ENCODE assay signal across 13 cellular contexts in the genomic region with DNA sequence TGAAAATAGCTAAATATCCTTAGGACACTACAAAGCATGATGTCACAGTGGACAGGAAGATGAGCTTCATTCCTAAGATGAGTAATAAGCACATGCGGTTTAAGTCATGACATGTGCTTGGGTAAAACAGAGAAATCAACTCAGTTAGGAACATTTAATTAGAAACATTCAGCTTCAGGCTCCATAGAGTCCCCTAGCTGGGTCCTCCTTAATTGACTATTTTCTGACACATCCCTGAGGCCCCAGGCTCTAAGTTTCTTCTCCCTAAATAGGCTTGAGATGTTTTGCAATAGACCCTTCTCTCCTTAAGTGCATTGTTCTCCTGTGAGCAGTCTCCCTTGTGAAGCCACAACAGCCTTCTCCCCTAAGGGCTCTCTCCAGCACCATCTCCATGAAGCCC.
DNase-seq lines count a peak whose midpoint lies in the region; ATAC-seq, FAIRE-seq and TF ChIP-seq lines count a peak whose summit lies in the region.
"Had no signal": no experiment of that assay in that cellular context is flagged by ENCODE, and none has a peak within 500 bp of the region (broad histone marks: within the 10 kb centered on the region; RNA-seq: fewer than 3 reads in every experiment).

No MANE protein-coding gene starts in this region.

- WGBS in K562 (ENCODE audit: insufficient coverage, low coverage, missing lambda C conversion rate) = 14% methylated on average over 1 of the region's 1 CpG
- 79 to 100% methylated on average over 1 of the region's 1 CpG for whole genome bisulfite sequencing in gastroesophageal sphincter (ENCODE audit: low coverage in 1 of 2), 2 donors
- 87 to 88% methylated on average over 1 of the region's 1 CpG for WGBS in body of pancreas, 2 donors

- H2AFZ ChIP-seq in K562 (ENCODE audit: low read depth, low read length) (no peak overlapping the region), OCI-LY7 (ENCODE audit: low read length) (no peak overlapping the region)

- H3K79me2 ChIP-seq in K562 (ENCODE audit: control insufficient read depth, insufficient read depth, low read length) (no peaks in the 10 kb centered on the region), OCI-LY7 (ENCODE audit: insufficient read depth, low read depth, low read length) (no peaks in the 10 kb centered on the region)

- ATAC-seq in K562 (no peak), gastroesophageal sphincter (peak; percentile 65), mucosa of descending colon (no peak), body of pancreas (no peak)

- H3K27me3 ChIP-seq in K562 (ENCODE audit: control insufficient read depth in 2 of 2, insufficient read depth in 2 of 2, low read length in 2 of 2) (peaks cover 0 to 4% of the 10 kb centered on the region in 2 experiments; a peak in 1 of 5 replicates), gastroesophageal sphincter (no peaks in the 10 kb centered on the region), vagina (no peaks in the 10 kb centered on the region), body of pancreas (no peaks in the 10 kb centered on the region)
- H3K27me3 ChIP-seq: SJSA1 had no signal

- H4K20me1 ChIP-seq in K562 (replicated peaks; ENCODE audit: control insufficient read depth, insufficient read depth, low read length) = no peaks in the 10 kb centered on the region
- no peaks in the 10 kb centered on the region for H4K20me1 ChIP-seq in OCI-LY7 (ENCODE audit: insufficient read depth, low read length)

- intact Hi-C loops in K562 (cut with micrococcal nuclease) (no loop called here), vagina (cut with DNase I) (no loop called here), mucosa of descending colon (cut with DNase I, micrococcal nuclease) (no loop called here), OCI-LY7 (cut with micrococcal nuclease; ENCODE audit: unreplicated experiment) (no loop called here), body of pancreas (cut with DNase I) (no loop called here)

- TF ChIP-seq POLR2A in K562 (conservative IDR thresholded peaks at IDR 0.05) (no peak), gastroesophageal sphincter (IDR thresholded peaks at IDR 0.05) (no peak), vagina (IDR thresholded peaks at IDR 0.05) (no peak), body of pancreas (IDR thresholded peaks at IDR 0.05) (no peak)

- TF ChIP-seq RAD21 in K562 (CRISPR knock-in tag; conservative IDR thresholded peaks at IDR 0.05 in 1 of 2, IDR thresholded peaks at IDR 0.05 in 1 of 2) = no peak

- in situ Hi-C loops in K562 (cut with MboI) = loop anchor here (10.0 kb wide), 1 partner anchor 526 kb away; no protein-coding TSS in a partner anchor

- BruUV-seq in K562 (replicated peaks; lab: Mats Ljungman, UMichigan) = no TSS peak
- BruUV-seq in OCI-LY7 (replicated peaks; lab: Mats Ljungman, UMichigan) = no TSS peak

- CTCF ChIA-PET in K562 (lab: Yijun Ruan, JAX; ENCODE audit: low intra/inter-chr PET ratio) = no interaction called here
- CTCF ChIA-PET in OCI-LY7 (lab: Charles Lee; ENCODE audit: unreplicated experiment) = no interaction called here

- no peaks in the 10 kb centered on the region for H3K9me1 ChIP-seq in K562 (ENCODE audit: control insufficient read depth, insufficient read depth, low read length)

- H3K36me3 ChIP-seq in K562 (ENCODE audit: control insufficient read depth, insufficient read depth, low read length) (no peaks in the 10 kb centered on the region), gastroesophageal sphincter (no peaks in the 10 kb centered on the region), vagina (no peaks in the 10 kb centered on the region), mucosa of descending colon (ENCODE audit: low read depth) (no peaks in the 10 kb centered on the region), OCI-LY7 (ENCODE audit: insufficient read depth, low read length) (no peaks in the 10 kb centered on the region), body of pancreas (replicated peaks in 1 of 2; ENCODE audit: insufficient read depth in 1 of 2, low read depth in 2 of 2) (no peaks in the 10 kb centered on the region)
- H3K36me3 ChIP-seq: SJSA1 had no signal

- H3K4me2 ChIP-seq in K562 (ENCODE audit: insufficient read depth, low read length) (no peak overlapping the region), OCI-LY7 (ENCODE audit: low read length) (no peak overlapping the region)

- POLR2A ChIA-PET in K562 (lab: Yijun Ruan, JAX) (interaction anchor here (1.3 kb wide), 1 partner anchor 9 kb away, joined by 4 read pairs; no protein-coding TSS in a partner anchor), OCI-LY7 (lab: Charles Lee) (no interaction called here)

- no peak overlapping the region for H3K4me3 ChIP-seq in K562
- H3K4me3 ChIP-seq in gastroesophageal sphincter = no peak overlapping the region
- H3K4me3 ChIP-seq in vagina = no peak overlapping the region
- no peak overlapping the region for H3K4me3 ChIP-seq in mucosa of descending colon
- H3K4me3 ChIP-seq in OCI-LY7 (ENCODE audit: low read depth, low read length, poor library complexity, severe bottlenecking) = no peak overlapping the region
- no peak overlapping the region for H3K4me3 ChIP-seq in body of pancreas
- H3K4me3 ChIP-seq: SJSA1 had no signal

- H3K4me1 ChIP-seq in K562 (replicated peaks in 1 of 2; ENCODE audit: control insufficient read depth in 2 of 2, insufficient read depth in 2 of 2, low read length in 2 of 2) (peaks cover 0 to 19% of the 10 kb centered on the region in 2 experiments; a peak in 2 of 5 replicates), gastroesophageal sphincter (no peaks in the 10 kb centered on the region), vagina (no peaks in the 10 kb centered on the region), mucosa of descending colon (ENCODE audit: low read depth) (no peaks in the 10 kb centered on the region), OCI-LY7 (ENCODE audit: insufficient read depth, low read length, poor library complexity, severe bottlenecking) (no peaks in the 10 kb centered on the region), body of pancreas (no peaks in the 10 kb centered on the region)

- FAIRE-seq in K562 (lab: Jason Lieb, UNC) = no peak

- H3K9me3 ChIP-seq in K562 (replicated peaks; ENCODE audit: control insufficient read depth, insufficient read depth, low read depth, low read length) (no peaks in the 10 kb centered on the region), gastroesophageal sphincter (no peaks in the 10 kb centered on the region), vagina (no peaks in the 10 kb centered on the region), mucosa of descending colon (no peaks in the 10 kb centered on the region), OCI-LY7 (ENCODE audit: low read length) (no peaks in the 10 kb centered on the region), body of pancreas (no peaks in the 10 kb centered on the region)
- H3K9me3 ChIP-seq: SJSA1 had no signal

- H3K9ac ChIP-seq in K562 (ENCODE audit: insufficient read depth in 1 of 2, low read depth in 2 of 2, low read length in 2 of 2) = no peak overlapping the region

- no peaks in the 10 kb centered on the region for H3K9me2 ChIP-seq in OCI-LY7 (ENCODE audit: insufficient read depth, low read length)

- TF ChIP-seq CTCF in K562 (IDR thresholded peaks at IDR 0.05 in 2 of 3, conservative IDR thresholded peaks at IDR 0.05 in 1 of 3; ENCODE audit: insufficient read depth in 2 of 3, low read depth in 1 of 3, low read length in 3 of 3) = no peak
- no peak for TF ChIP-seq CTCF in gastroesophageal sphincter (IDR thresholded peaks at IDR 0.05)
- no peak for TF ChIP-seq CTCF in vagina (IDR thresholded peaks at IDR 0.05)
- no peak for TF ChIP-seq CTCF in mucosa of descending colon (IDR thresholded peaks at IDR 0.05)
- TF ChIP-seq CTCF in OCI-LY7 (conservative IDR thresholded peaks at IDR 0.05; ENCODE audit: low read length) = no peak
- no peak for TF ChIP-seq CTCF in body of pancreas (IDR thresholded peaks at IDR 0.05)

- TF ChIP-seq EP300 in K562 (IDR thresholded peaks at IDR 0.05; ENCODE audit: low read length) (no peak), gastroesophageal sphincter (IDR thresholded peaks at IDR 0.05) (no peak)

- peak; percentile 21 for DNase-seq in HK-2 (ENCODE audit: unreplicated experiment)
- DNase-seq in K562 (ENCODE audit: extremely low read depth in 1 of 4, low spot score in 3 of 4) = no peak
- no peak for DNase-seq in vagina (ENCODE audit: extremely low spot score in 2 of 2)
- no peak for DNase-seq in mucosa of descending colon
- no peak for DNase-seq in OCI-LY7 (ENCODE audit: low spot score)
- no peak for DNase-seq in body of pancreas
- DNase-seq: activated CD4-positive, CD25-positive, alpha-beta regulatory T cell; activated T-cell treated with anti-CD3 and anti-CD28 coated beads, Interleukin-2, amount 50 U/mL, for 24 hours; H7; NCI-H1436 treated with DMSO at 0.1 percent for 48 hours; NCI-H774 had no signal

- no peak overlapping the region for H3K27ac ChIP-seq in K562 (ENCODE audit: extremely low read depth, low read depth, low read length)
- no peak overlapping the region for H3K27ac ChIP-seq in gastroesophageal sphincter
- peak overlapping the region; percentile 76 for H3K27ac ChIP-seq in vagina
- H3K27ac ChIP-seq in OCI-LY7 (ENCODE audit: low read depth, low read length, poor library complexity, severe bottlenecking) = no peak overlapping the region
- H3K27ac ChIP-seq in body of pancreas = no peak overlapping the region
- H3K27ac ChIP-seq: SJSA1 had no signal

TF ChIP-seq in K562, 482 proteins besides CTCF, POLR2A, EP300 and RAD21 (continues in another document):
- no peak for TF ChIP-seq TFAM (CRISPR knock-in tag; conservative IDR thresholded peaks at IDR 0.05)
